In genomic region chr20:37804584-37805566, GRCh38 we compare ENCODE assay signal across 9 cellular contexts.
A peak's percentile ranks its signal among the peaks of the same experiment; 100 is the strongest.
DNase-seq lines count a peak whose midpoint lies in the region; ATAC-seq and TF ChIP-seq lines count a peak whose summit lies in the region.
"Had no signal": no experiment of that assay in that cellular context is flagged by ENCODE, and none has a peak within 500 bp of the region (broad histone marks: within the 10 kb centered on the region; RNA-seq: fewer than 3 reads in every experiment).

No MANE protein-coding gene starts in this region.

- H3K27ac Mint-ChIP-seq in activated naive CD4-positive, alpha-beta T cell treated with anti-CD3 and anti-CD28 coated beads, Interleukin-2, amount 10 ng/mL, durations not matched to agents 7 days and 5 days, result peak overlapping the region; percentile 24
- no peak overlapping the region for H3K27ac Mint-ChIP-seq in activated naive CD4-positive, alpha-beta T cell treated with anti-CD3 and anti-CD28 coated beads for 36 hours
- peak overlapping the region; percentile 65 for H3K27ac Mint-ChIP-seq in activated CD8-positive, alpha-beta T cell treated with anti-CD3 and anti-CD28 coated beads, Interleukin-2, amount 10 ng/mL, durations not matched to agents 7 days and 5 days
- no peak overlapping the region for H3K27ac Mint-ChIP-seq in endodermal cell
- no peak overlapping the region for H3K27ac Mint-ChIP-seq in activated T-cell treated with anti-CD3 and anti-CD28 coated beads, Interleukin-2, amount 50 U/mL, for 24 hours
- H3K27ac Mint-ChIP-seq: T-cell had no signal

- CTCF ChIA-PET in activated naive CD4-positive, alpha-beta T cell treated with anti-CD3 and anti-CD28 coated beads, Interleukin-2, amount 10 ng/mL, durations not matched to agents 7 days and 5 days (lab: Charles Lee), result no interaction called here
- CTCF ChIA-PET in activated naive CD4-positive, alpha-beta T cell treated with anti-CD3 and anti-CD28 coated beads for 36 hours (lab: Charles Lee), result interaction anchor here (1.5 kb wide), 1 partner anchor 27 kb away, joined by 3 read pairs; no protein-coding TSS in a partner anchor
- CTCF ChIA-PET in activated CD8-positive, alpha-beta T cell treated with anti-CD3 and anti-CD28 coated beads, Interleukin-2, amount 10 ng/mL, durations not matched to agents 7 days and 5 days (lab: Charles Lee), result no interaction called here

- H3K4me1 Mint-ChIP-seq in activated naive CD4-positive, alpha-beta T cell treated with anti-CD3 and anti-CD28 coated beads, Interleukin-2, amount 10 ng/mL, durations not matched to agents 7 days and 5 days, result peaks cover 5% of the 10 kb centered on the region
- no peaks in the 10 kb centered on the region for H3K4me1 Mint-ChIP-seq in activated naive CD4-positive, alpha-beta T cell treated with anti-CD3 and anti-CD28 coated beads for 36 hours (ENCODE audit: low read depth)
- peaks cover 7% of the 10 kb centered on the region for H3K4me1 Mint-ChIP-seq in activated CD8-positive, alpha-beta T cell treated with anti-CD3 and anti-CD28 coated beads, Interleukin-2, amount 10 ng/mL, durations not matched to agents 7 days and 5 days (ENCODE audit: low read depth)
- peaks cover 6% of the 10 kb centered on the region for H3K4me1 Mint-ChIP-seq in endodermal cell
- H3K4me1 Mint-ChIP-seq in activated T-cell treated with anti-CD3 and anti-CD28 coated beads, Interleukin-2, amount 50 U/mL, for 24 hours (ENCODE audit: low read depth), result no peaks in the 10 kb centered on the region

- H3K27me3 Mint-ChIP-seq in activated naive CD4-positive, alpha-beta T cell treated with anti-CD3 and anti-CD28 coated beads, Interleukin-2, amount 10 ng/mL, durations not matched to agents 7 days and 5 days, result no peaks in the 10 kb centered on the region
- H3K27me3 Mint-ChIP-seq in activated naive CD4-positive, alpha-beta T cell treated with anti-CD3 and anti-CD28 coated beads for 36 hours (ENCODE audit: low read depth), result no peaks in the 10 kb centered on the region
- H3K27me3 Mint-ChIP-seq in activated CD8-positive, alpha-beta T cell treated with anti-CD3 and anti-CD28 coated beads, Interleukin-2, amount 10 ng/mL, durations not matched to agents 7 days and 5 days (ENCODE audit: low read depth), result no peaks in the 10 kb centered on the region
- no peaks in the 10 kb centered on the region for H3K27me3 Mint-ChIP-seq in endodermal cell (ENCODE audit: insufficient read depth)
- H3K27me3 Mint-ChIP-seq in activated T-cell treated with anti-CD3 and anti-CD28 coated beads, Interleukin-2, amount 50 U/mL, for 24 hours, result no peaks in the 10 kb centered on the region
- H3K27me3 Mint-ChIP-seq: T-cell had no signal

- H3K4me3 Mint-ChIP-seq in activated naive CD4-positive, alpha-beta T cell treated with anti-CD3 and anti-CD28 coated beads, Interleukin-2, amount 10 ng/mL, durations not matched to agents 7 days and 5 days, result no peak overlapping the region
- H3K4me3 Mint-ChIP-seq in activated naive CD4-positive, alpha-beta T cell treated with anti-CD3 and anti-CD28 coated beads for 36 hours, result no peak overlapping the region
- no peak overlapping the region for H3K4me3 Mint-ChIP-seq in activated CD8-positive, alpha-beta T cell treated with anti-CD3 and anti-CD28 coated beads, Interleukin-2, amount 10 ng/mL, durations not matched to agents 7 days and 5 days
- no peak overlapping the region for H3K4me3 Mint-ChIP-seq in endodermal cell
- H3K4me3 Mint-ChIP-seq in activated T-cell treated with anti-CD3 and anti-CD28 coated beads, Interleukin-2, amount 50 U/mL, for 24 hours, result no peak overlapping the region
- H3K4me3 Mint-ChIP-seq: T-cell had no signal

- H3K9me3 ChIP-seq in testis (no peaks in the 10 kb centered on the region), endodermal cell (ENCODE audit: control insufficient read depth, low read length) (peaks cover 4% of the 10 kb centered on the region)

- H3K9me3 Mint-ChIP-seq in activated naive CD4-positive, alpha-beta T cell treated with anti-CD3 and anti-CD28 coated beads, Interleukin-2, amount 10 ng/mL, durations not matched to agents 7 days and 5 days, result no peaks in the 10 kb centered on the region
- H3K9me3 Mint-ChIP-seq in activated naive CD4-positive, alpha-beta T cell treated with anti-CD3 and anti-CD28 coated beads for 36 hours, result no peaks in the 10 kb centered on the region
- H3K9me3 Mint-ChIP-seq in activated CD8-positive, alpha-beta T cell treated with anti-CD3 and anti-CD28 coated beads, Interleukin-2, amount 10 ng/mL, durations not matched to agents 7 days and 5 days (ENCODE audit: insufficient read depth), result no peaks in the 10 kb centered on the region
- no peaks in the 10 kb centered on the region for H3K9me3 Mint-ChIP-seq in endodermal cell
- H3K9me3 Mint-ChIP-seq in activated T-cell treated with anti-CD3 and anti-CD28 coated beads, Interleukin-2, amount 50 U/mL, for 24 hours, result no peaks in the 10 kb centered on the region
- H3K9me3 Mint-ChIP-seq: T-cell had no signal

- H3K4me3 ChIP-seq in testis (no peak overlapping the region), endodermal cell (ENCODE audit: low read length) (no peak overlapping the region)

- peaks cover 29% of the 10 kb centered on the region for H3K36me3 Mint-ChIP-seq in activated naive CD4-positive, alpha-beta T cell treated with anti-CD3 and anti-CD28 coated beads, Interleukin-2, amount 10 ng/mL, durations not matched to agents 7 days and 5 days
- H3K36me3 Mint-ChIP-seq in activated naive CD4-positive, alpha-beta T cell treated with anti-CD3 and anti-CD28 coated beads for 36 hours (ENCODE audit: low read depth), result peaks cover 23% of the 10 kb centered on the region
- peaks cover 11% of the 10 kb centered on the region for H3K36me3 Mint-ChIP-seq in activated CD8-positive, alpha-beta T cell treated with anti-CD3 and anti-CD28 coated beads, Interleukin-2, amount 10 ng/mL, durations not matched to agents 7 days and 5 days (ENCODE audit: low read depth)
- peaks cover 18% of the 10 kb centered on the region for H3K36me3 Mint-ChIP-seq in endodermal cell (ENCODE audit: low read depth)
- H3K36me3 Mint-ChIP-seq in activated T-cell treated with anti-CD3 and anti-CD28 coated beads, Interleukin-2, amount 50 U/mL, for 24 hours (ENCODE audit: low read depth), result peaks cover 75% of the 10 kb centered on the region

- POLR2A ChIA-PET in activated CD8-positive, alpha-beta T cell treated with anti-CD3 and anti-CD28 coated beads, Interleukin-2, amount 10 ng/mL, durations not matched to agents 7 days and 5 days (lab: Charles Lee), result no interaction called here

- ATAC-seq in HG03139 (IDR thresholded peaks at IDR 0.05; ENCODE audit: unreplicated experiment), result peak; percentile 71
- peak; percentile 55 for ATAC-seq in activated CD8-positive, alpha-beta T cell treated with anti-CD3 and anti-CD28 coated beads, Interleukin-2, amount 10 ng/mL, durations not matched to agents 7 days and 5 days
- ATAC-seq: T-cell had no signal

- TF ChIP-seq CTCF in testis (IDR thresholded peaks at IDR 0.05) (no peak), endodermal cell (conservative IDR thresholded peaks at IDR 0.05) (no peak)

- TF ChIP-seq POLR2A in testis (IDR thresholded peaks at IDR 0.05), result no peak

- 72 to 75% methylated on average over 14 to 16 of the region's 16 CpGs for WGBS in testis, 2 donors
- WGBS in endodermal cell (ENCODE audit: insufficient coverage in 1 of 2, insufficient read length in 1 of 2), 2 experiments, result 94 to 98% methylated on average over 4 to 16 of the region's 16 CpGs

- peaks cover 7% of the 10 kb centered on the region for H3K4me1 ChIP-seq in testis
- H3K4me1 ChIP-seq in endodermal cell (ENCODE audit: control insufficient read depth, insufficient read depth, low read length), result no peaks in the 10 kb centered on the region

- no peak overlapping the region for H3K9ac ChIP-seq in endodermal cell (ENCODE audit: extremely low read depth, low read length, poor library complexity, severe bottlenecking)

- intact Hi-C loops in activated naive CD4-positive, alpha-beta T cell treated with anti-CD3 and anti-CD28 coated beads for 36 hours (cut with micrococcal nuclease), result no loop called here
- intact Hi-C loops in testis (cut with DNase I; ENCODE audit: low total_unique reads), result no loop called here

- H3K27ac ChIP-seq in testis, result no peak overlapping the region
- no peak overlapping the region for H3K27ac ChIP-seq in endodermal cell (ENCODE audit: low read depth, low read length)

- DNase-seq in activated naive CD4-positive, alpha-beta T cell treated with anti-CD3 and anti-CD28 coated beads, Interleukin-2, amount 10 ng/mL, durations not matched to agents 7 days and 5 days, result peak; percentile 21
- DNase-seq in activated naive CD4-positive, alpha-beta T cell treated with anti-CD3 and anti-CD28 coated beads for 36 hours, result no peak
- DNase-seq in activated CD8-positive, alpha-beta T cell treated with anti-CD3 and anti-CD28 coated beads, Interleukin-2, amount 10 ng/mL, durations not matched to agents 7 days and 5 days, result peak; percentile 25
- DNase-seq in testis (peak; percentile 29), endodermal cell (no peak), HuH-7.5 (ENCODE audit: low spot score) (no peak)
- no peak for DNase-seq in activated T-cell treated with anti-CD3 and anti-CD28 coated beads, Interleukin-2, amount 50 U/mL, for 24 hours

- H3K36me3 ChIP-seq in testis (ENCODE audit: low read depth, missing control alignments) (no peaks in the 10 kb centered on the region), endodermal cell (ENCODE audit: control insufficient read depth, insufficient read depth, low read length) (peaks cover 41% of the 10 kb centered on the region)

- H3K27me3 ChIP-seq in testis (no peaks in the 10 kb centered on the region), endodermal cell (ENCODE audit: control insufficient read depth, insufficient read depth, low read length, poor library complexity, severe bottlenecking) (no peaks in the 10 kb centered on the region)

Comparison
In these comparisons a context has a peak if more than half of its experiments do, and no peak if none do; other contexts are left out.
1. DNase-seq: peak in activated naive CD4-positive, alpha-beta T cell treated with anti-CD3 and anti-CD28 coated beads, Interleukin-2, amount 10 ng/mL, durations not matched to agents 7 days and 5 days (single experiment), activated CD8-positive, alpha-beta T cell treated with anti-CD3 and anti-CD28 coated beads, Interleukin-2, amount 10 ng/mL, durations not matched to agents 7 days and 5 days (single experiment) and testis (single experiment); none in activated naive CD4-positive, alpha-beta T cell treated with anti-CD3 and anti-CD28 coated beads for 36 hours (single experiment), endodermal cell (single experiment), activated T-cell treated with anti-CD3 and anti-CD28 coated beads, Interleukin-2, amount 50 U/mL, for 24 hours (single experiment) and HuH-7.5 (single experiment).
2. H3K27ac Mint-ChIP-seq: peak in activated naive CD4-positive, alpha-beta T cell treated with anti-CD3 and anti-CD28 coated beads, Interleukin-2, amount 10 ng/mL, durations not matched to agents 7 days and 5 days (single experiment) and activated CD8-positive, alpha-beta T cell treated with anti-CD3 and anti-CD28 coated beads, Interleukin-2, amount 10 ng/mL, durations not matched to agents 7 days and 5 days (single experiment); none in activated naive CD4-positive, alpha-beta T cell treated with anti-CD3 and anti-CD28 coated beads for 36 hours (single experiment), endodermal cell (single experiment) and activated T-cell treated with anti-CD3 and anti-CD28 coated beads, Interleukin-2, amount 50 U/mL, for 24 hours (single experiment).